1 cellular context compared by ENCODE assay signal in genomic region chr10:102629661-102630614, GRCh38.
TF ChIP-seq lines count a peak whose summit lies in the region.

No MANE protein-coding gene starts in this region.

TF ChIP-seq in K562, 482 proteins besides CTCF, POLR2A, EP300 and RAD21 (continued from another document):
- TF ChIP-seq ZBTB33 (CRISPR knock-in tag; IDR thresholded peaks at IDR 0.05) (peak; percentile 37; the same call in 1 of the 2 replicates), SP2 (IDR thresholded peaks at IDR 0.05; ENCODE audit: extremely low read depth, low read depth, low read length, poor library complexity, severe bottlenecking) (no peak), CREB5 (CRISPR knock-in tag; IDR thresholded peaks at IDR 0.05) (no peak)
